26 cellular contexts compared by ENCODE assay signal in genomic region chr20:34990661-34991214, GRCh38. TPM values are rescaled to one million over a fixed set of nuclear protein-coding genes. Genes with fewer than 3 reads are reported as not detected.
DNase-seq lines count a peak whose midpoint lies in the region; ATAC-seq, FAIRE-seq and TF ChIP-seq lines count a peak whose summit lies in the region.
"Had no signal": no experiment of that assay in that cellular context is flagged by ENCODE, and none has a peak within 500 bp of the region (broad histone marks: within the 10 kb centered on the region; RNA-seq: fewer than 3 reads in every experiment).

No MANE protein-coding gene starts in this region.

- in situ Hi-C loops in K562 (cut with MboI) = no loop called here

- no peak for TF ChIP-seq POLR2A in K562 (conservative IDR thresholded peaks at IDR 0.05)

- no peaks in the 10 kb centered on the region for H3K79me2 ChIP-seq in K562 (ENCODE audit: control insufficient read depth, insufficient read depth, low read length)
- H3K79me2 ChIP-seq in hepatocyte = no peaks in the 10 kb centered on the region

- intact Hi-C loops in K562 (cut with micrococcal nuclease) = no loop called here

- H4K20me1 ChIP-seq in K562 (replicated peaks; ENCODE audit: control insufficient read depth, insufficient read depth, low read length) (peaks cover 4% of the 10 kb centered on the region; the same call in 1 of the 2 replicates), hepatocyte (ENCODE audit: insufficient read depth, poor library complexity, severe bottlenecking) (no peaks in the 10 kb centered on the region)

- CTCF ChIA-PET in K562 (lab: Yijun Ruan, JAX; ENCODE audit: low intra/inter-chr PET ratio) = no interaction called here

- 60% methylated on average over 11 of the region's 18 CpGs for WGBS in K562 (ENCODE audit: insufficient coverage, low coverage, missing lambda C conversion rate)
- WGBS in hepatocyte (ENCODE audit: low lambda C conversion rate, missing lambda C conversion rate) = 91% methylated on average over 17 of the region's 18 CpGs

- no peak overlapping the region for H3K4me3 ChIP-seq in K562
- H3K4me3 ChIP-seq in hepatocyte = no peak overlapping the region
- H3K4me3 ChIP-seq: BLaER1 treated with 17β-estradiol and CSF1 and Interleukin-3, amounts not matched to agents 10 nM and 100 nM had no signal

- no TSS peak for BruUV-seq in K562 (replicated peaks; lab: Mats Ljungman, UMichigan)

- H3K27ac ChIP-seq in K562 (ENCODE audit: extremely low read depth, low read depth, low read length) (no peak overlapping the region), hepatocyte (no peak overlapping the region)
- H3K27ac ChIP-seq: BLaER1 treated with 17β-estradiol and CSF1 and Interleukin-3, amounts not matched to agents 10 nM and 100 nM; HL-60; KMS-11 had no signal

- FAIRE-seq in K562 (lab: Jason Lieb, UNC) = no peak
- FAIRE-seq: G401.6, GM12892 had no signal

- H3K36me3 ChIP-seq in K562 (ENCODE audit: control insufficient read depth, insufficient read depth, low read length) (peaks cover 11% of the 10 kb centered on the region; the same call in 2 of the 3 replicates), hepatocyte (replicated peaks; ENCODE audit: insufficient read depth, low read depth) (no peaks in the 10 kb centered on the region)

- H3K27ac Mint-ChIP-seq in activated T-cell treated with anti-CD3 and anti-CD28 coated beads, Interleukin-2, amount 50 U/mL, for 24 hours = peak overlapping the region; percentile 59
- H3K27ac Mint-ChIP-seq in neural crest cell (ENCODE audit: unreplicated experiment) = peak overlapping the region; percentile 81
- peak overlapping the region; percentile 18 for H3K27ac Mint-ChIP-seq in stimulated activated effector memory CD8-positive, alpha-beta T cell treated with anti-CD3 and anti-CD28 coated beads, Interleukin-12 subunit alpha, Interleukin-12 subunit beta, amount 100 ng/mL, for 72 hours
- H3K27ac Mint-ChIP-seq: CD8-positive, alpha-beta T cell had no signal

- no peak for ATAC-seq in K562
- no peak for ATAC-seq in stimulated activated effector memory CD8-positive, alpha-beta T cell treated with anti-CD3 and anti-CD28 coated beads, Interleukin-12 subunit alpha, Interleukin-12 subunit beta, amount 100 ng/mL, for 72 hours
- ATAC-seq: CD8-positive, alpha-beta T cell; Panc1 had no signal

- H3K27me3 Mint-ChIP-seq in activated T-cell treated with anti-CD3 and anti-CD28 coated beads, Interleukin-2, amount 50 U/mL, for 24 hours = no peaks in the 10 kb centered on the region
- peaks cover 7% of the 10 kb centered on the region for H3K27me3 Mint-ChIP-seq in neural crest cell (ENCODE audit: low read depth)

- H3K4me1 ChIP-seq in K562 (replicated peaks in 1 of 2; ENCODE audit: control insufficient read depth in 2 of 2, insufficient read depth in 2 of 2, low read length in 2 of 2) (peaks cover 0 to 27% of the 10 kb centered on the region in 2 experiments; a peak in 3 of 5 replicates), hepatocyte (ENCODE audit: insufficient read depth) (no peaks in the 10 kb centered on the region)
- H3K4me1 ChIP-seq: BLaER1 treated with 17β-estradiol and CSF1 and Interleukin-3, amounts not matched to agents 10 nM and 100 nM had no signal

- peaks cover 16% of the 10 kb centered on the region for H3K36me3 Mint-ChIP-seq in activated T-cell treated with anti-CD3 and anti-CD28 coated beads, Interleukin-2, amount 50 U/mL, for 24 hours (ENCODE audit: low read depth)
- H3K36me3 Mint-ChIP-seq in neural crest cell (ENCODE audit: low read depth) = peaks cover 3% of the 10 kb centered on the region
- peaks cover 3% of the 10 kb centered on the region for H3K36me3 Mint-ChIP-seq in stimulated activated effector memory CD8-positive, alpha-beta T cell treated with anti-CD3 and anti-CD28 coated beads, Interleukin-12 subunit alpha, Interleukin-12 subunit beta, amount 100 ng/mL, for 72 hours

- H3K9me3 ChIP-seq in K562 (replicated peaks; ENCODE audit: control insufficient read depth, insufficient read depth, low read depth, low read length) (no peaks in the 10 kb centered on the region), hepatocyte (ENCODE audit: low read depth) (no peaks in the 10 kb centered on the region)
- H3K9me3 ChIP-seq: BLaER1 treated with 17β-estradiol and CSF1 and Interleukin-3, amounts not matched to agents 10 nM and 100 nM had no signal

- TF ChIP-seq EP300 in K562 (IDR thresholded peaks at IDR 0.05; ENCODE audit: low read length) = no peak

- no peaks in the 10 kb centered on the region for H3K9me1 ChIP-seq in K562 (ENCODE audit: control insufficient read depth, insufficient read depth, low read length)

- TF ChIP-seq CTCF in K562 (IDR thresholded peaks at IDR 0.05 in 2 of 3, conservative IDR thresholded peaks at IDR 0.05 in 1 of 3; ENCODE audit: insufficient read depth in 2 of 3, low read depth in 1 of 3, low read length in 3 of 3) (no peak), neural crest cell (conservative IDR thresholded peaks at IDR 0.05) (no peak), hepatocyte (IDR thresholded peaks at IDR 0.05; ENCODE audit: poor library complexity) (no peak)

- DNase-seq in activated T-cell treated with anti-CD3 and anti-CD28 coated beads, Interleukin-2, amount 50 U/mL, for 24 hours = no peak
- no peak for DNase-seq in activated T-cell treated with anti-CD3 and anti-CD28 coated beads for 4 hours
- no peak for DNase-seq in K562 (ENCODE audit: extremely low read depth in 1 of 4, low spot score in 3 of 4)
- DNase-seq in neural crest cell (ENCODE audit: low read depth, low spot score) = no peak
- DNase-seq in stimulated activated effector memory CD8-positive, alpha-beta T cell treated with anti-CD3 and anti-CD28 coated beads, Interleukin-12 subunit alpha, Interleukin-12 subunit beta, amount 100 ng/mL, for 72 hours (ENCODE audit: low spot score in 2 of 2) = no peak
- DNase-seq in NCI-H748 (lab: John Stamatoyannopoulos, UW; ENCODE audit: unreplicated experiment) = no peak
- DNase-seq in hepatocyte (ENCODE audit: low spot score) = no peak
- no peak for DNase-seq in Kasumi-1 (lab: John Stamatoyannopoulos, UW)
- DNase-seq: 8988T; CD8-positive, alpha-beta T cell; GOT3; HCEC 1CT; NCI-H1105; NCI-H146; NCI-H2029; NCI-H226; NCI-H510A treated with DMSO at 0.1 percent for 48 hours; NCI-H774; NK-92 treated with Interleukin-12 subunit alpha and Interleukin-12 subunit beta, amount 100 ng/mL, for 24 hours had no signal

- H2AFZ ChIP-seq in K562 (ENCODE audit: low read depth, low read length) (no peak overlapping the region), hepatocyte (no peak overlapping the region)

- H3K9ac ChIP-seq in K562 (ENCODE audit: insufficient read depth in 1 of 2, low read depth in 2 of 2, low read length in 2 of 2) = peak overlapping the region in 1 of 2 experiments; percentile 64; a peak in 2 of 4 replicates
- H3K9ac ChIP-seq: BLaER1 treated with 17β-estradiol and CSF1 and Interleukin-3, amounts not matched to agents 10 nM and 100 nM; KMS-11 had no signal

- no peak for TF ChIP-seq RAD21 in K562 (CRISPR knock-in tag; conservative IDR thresholded peaks at IDR 0.05 in 1 of 2, IDR thresholded peaks at IDR 0.05 in 1 of 2)

- POLR2A ChIA-PET in K562 (lab: Yijun Ruan, JAX) = interaction anchor here (3.6 kb wide), 1 partner anchor 10 kb away, joined by 17 read pairs; no protein-coding TSS in a partner anchor

- H3K27me3 ChIP-seq in K562 (ENCODE audit: control insufficient read depth in 2 of 2, insufficient read depth in 2 of 2, low read length in 2 of 2) (no peaks in the 10 kb centered on the region), hepatocyte (no peaks in the 10 kb centered on the region)
- H3K27me3 ChIP-seq: BLaER1 treated with 17β-estradiol and CSF1 and Interleukin-3, amounts not matched to agents 10 nM and 100 nM had no signal

- H3K4me2 ChIP-seq in K562 (ENCODE audit: insufficient read depth, low read length) (no peak overlapping the region), hepatocyte (no peak overlapping the region)
- H3K4me2 ChIP-seq: BLaER1 treated with 17β-estradiol and CSF1 and Interleukin-3, amounts not matched to agents 10 nM and 100 nM; KMS-11 had no signal

- no peaks in the 10 kb centered on the region for H3K4me1 Mint-ChIP-seq in activated T-cell treated with anti-CD3 and anti-CD28 coated beads, Interleukin-2, amount 50 U/mL, for 24 hours (ENCODE audit: low read depth)
- H3K4me1 Mint-ChIP-seq in neural crest cell = peaks cover 4% of the 10 kb centered on the region
- no peaks in the 10 kb centered on the region for H3K4me1 Mint-ChIP-seq in stimulated activated effector memory CD8-positive, alpha-beta T cell treated with anti-CD3 and anti-CD28 coated beads, Interleukin-12 subunit alpha, Interleukin-12 subunit beta, amount 100 ng/mL, for 72 hours

- H3K9me3 Mint-ChIP-seq in activated T-cell treated with anti-CD3 and anti-CD28 coated beads, Interleukin-2, amount 50 U/mL, for 24 hours = no peaks in the 10 kb centered on the region
- no peaks in the 10 kb centered on the region for H3K9me3 Mint-ChIP-seq in neural crest cell
- no peaks in the 10 kb centered on the region for H3K9me3 Mint-ChIP-seq in stimulated activated effector memory CD8-positive, alpha-beta T cell treated with anti-CD3 and anti-CD28 coated beads, Interleukin-12 subunit alpha, Interleukin-12 subunit beta, amount 100 ng/mL, for 72 hours
- H3K9me3 Mint-ChIP-seq: CD8-positive, alpha-beta T cell had no signal

- no peaks in the 10 kb centered on the region for H3K9me2 ChIP-seq in hepatocyte (replicated peaks; ENCODE audit: insufficient read depth)

- no peak overlapping the region for H3K4me3 Mint-ChIP-seq in activated T-cell treated with anti-CD3 and anti-CD28 coated beads, Interleukin-2, amount 50 U/mL, for 24 hours
- H3K4me3 Mint-ChIP-seq in neural crest cell = peak overlapping the region; percentile 0
- no peak overlapping the region for H3K4me3 Mint-ChIP-seq in stimulated activated effector memory CD8-positive, alpha-beta T cell treated with anti-CD3 and anti-CD28 coated beads, Interleukin-12 subunit alpha, Interleukin-12 subunit beta, amount 100 ng/mL, for 72 hours
- H3K4me3 Mint-ChIP-seq: CD8-positive, alpha-beta T cell had no signal

RNA-seq across cellular contexts. Expression of gene MYH7B, which starts 35.1 kb away (rescaled TPM):
- total RNA-seq in K562 (2011; cell fraction: chromatin; rRNA removed; ENCODE audit: low replicate concordance) = 2.0 and 2.6 TPM in 2 replicates
- 1.2 TPM in 2 replicates for total RNA-seq in K562 (2011; cell fraction: nucleolus; rRNA removed)
- total RNA-seq in K562 (2011; cell fraction: nucleoplasm; rRNA removed) = 1.3 and 1.8 TPM in 2 replicates
- total RNA-seq in K562 (2014; rRNA removed) = 0.14 TPM in 1 of 2 replicates, not detected in the other
- total RNA-seq in K562 (2014; rRNA removed; fragmentation: Illumina TruSeq; extraction: Trizol) = not detected in 2 replicates
- total RNA-seq in K562 (2015; rRNA removed; fragmentation: Illumina TruSeq; extraction: Trizol) = 0.11 TPM in 1 of 2 replicates, not detected in the other
- 0.11 and 0.13 TPM in 2 replicates for total RNA-seq in K562 (2021)
- polyA plus RNA-seq in K562 (2011; rRNA removed) = 0.22 and 0.37 TPM in 2 replicates
- 0.22 and 0.32 TPM in 2 replicates for polyA plus RNA-seq in K562 (2011; cell fraction: cytosol; rRNA removed)
- polyA plus RNA-seq in K562 (2011; cell fraction: nucleus; rRNA removed) = 0.80 and 1.3 TPM in 2 replicates
- polyA plus RNA-seq in K562 (2012) = 0.27 and 0.65 TPM in 2 replicates
- polyA plus RNA-seq in K562 (2014; fragmentation: Illumina TruSeq; extraction: Trizol) = 0.06 and 0.07 TPM in 2 replicates
- polyA plus RNA-seq in K562 (2014; fragmentation: Nextera tagmentation; extraction: Ambion mirVana) = not detected
- 0.09 and 0.34 TPM in 2 replicates for polyA plus RNA-seq in K562 (2014; rRNA removed)
- polyA minus RNA-seq in K562 (2011; rRNA and poly(A)+ RNA removed) = not detected in 2 replicates
- polyA minus RNA-seq in K562 (2011; cell fraction: cytosol; rRNA and poly(A)+ RNA removed) = not detected in 2 replicates
- polyA minus RNA-seq in K562 (2011; cell fraction: nucleus; rRNA and poly(A)+ RNA removed) = 0.56 and 0.67 TPM in 2 replicates
- 0.55 and 0.77 TPM in 2 replicates for total RNA-seq in neural crest cell
- total RNA-seq in hepatocyte = 0.07 TPM in 1 of 2 replicates, not detected in the other
- 0.42 and 1.9 TPM in 2 replicates for polyA plus RNA-seq in hepatocyte
- total RNA-seq: Daoy had no signal

RNA-seq across cellular contexts. Expression of gene GSS, which starts 35.1 kb away (rescaled TPM):
- total RNA-seq in K562 (2011; cell fraction: chromatin; rRNA removed; ENCODE audit: low replicate concordance) = 117 and 229 TPM in 2 replicates
- total RNA-seq in K562 (2011; cell fraction: nucleolus; rRNA removed) = 129 and 153 TPM in 2 replicates
- 124 and 131 TPM in 2 replicates for total RNA-seq in K562 (2011; cell fraction: nucleoplasm; rRNA removed)
- total RNA-seq in K562 (2014; rRNA removed) = 89.4 and 96.2 TPM in 2 replicates
- total RNA-seq in K562 (2014; rRNA removed; fragmentation: Illumina TruSeq; extraction: Trizol) = 67.1 and 71.3 TPM in 2 replicates
- total RNA-seq in K562 (2015; rRNA removed; fragmentation: Illumina TruSeq; extraction: Trizol) = 70.3 and 75.8 TPM in 2 replicates
- 85.7 and 93.2 TPM in 2 replicates for total RNA-seq in K562 (2021)
- polyA plus RNA-seq in K562 (2011; rRNA removed) = 165 and 169 TPM in 2 replicates
- 144 and 148 TPM in 2 replicates for polyA plus RNA-seq in K562 (2011; cell fraction: cytosol; rRNA removed)
- 503 and 533 TPM in 2 replicates for polyA plus RNA-seq in K562 (2011; cell fraction: nucleus; rRNA removed)
- polyA plus RNA-seq in K562 (2012) = 78.3 and 89.2 TPM in 2 replicates
- 102 and 107 TPM in 2 replicates for polyA plus RNA-seq in K562 (2014; fragmentation: Illumina TruSeq; extraction: Trizol)
- 10 to 100 TPM; 18.4 to 40.4 TPM for polyA plus RNA-seq in K562 (2014; fragmentation: Nextera tagmentation; extraction: Ambion mirVana)
- polyA plus RNA-seq in K562 (2014; rRNA removed) = 114 and 130 TPM in 2 replicates
- polyA minus RNA-seq in K562 (2011; rRNA and poly(A)+ RNA removed) = 71.0 and 82.8 TPM in 2 replicates
- polyA minus RNA-seq in K562 (2011; cell fraction: cytosol; rRNA and poly(A)+ RNA removed) = 36.4 and 44.4 TPM in 2 replicates
- polyA minus RNA-seq in K562 (2011; cell fraction: nucleus; rRNA and poly(A)+ RNA removed) = 69.3 and 97.7 TPM in 2 replicates
- 78.8 and 84.5 TPM in 2 replicates for total RNA-seq in neural crest cell
- 41.2 and 46.2 TPM in 2 replicates for total RNA-seq in hepatocyte
- polyA plus RNA-seq in hepatocyte = 45.2 and 54.7 TPM in 2 replicates

Comparison
In these comparisons a context has a peak if more than half of its experiments do, and no peak if none do; other contexts are left out.
1. H3K27ac Mint-ChIP-seq: peak in every context shown above with its lines; median percentile 81 in neural crest cell; 59 in activated T-cell treated with anti-CD3 and anti-CD28 coated beads, Interleukin-2, amount 50 U/mL, for 24 hours; 18 in stimulated activated effector memory CD8-positive, alpha-beta T cell treated with anti-CD3 and anti-CD28 coated beads, Interleukin-12 subunit alpha, Interleukin-12 subunit beta, amount 100 ng/mL, for 72 hours.